In genomic region chr2:239817011-239817490, GRCh38 we compare ENCODE assay signal across 17 cellular contexts.
"Had no signal": no experiment of that assay in that cellular context is flagged by ENCODE, and none has a peak within 500 bp of the region (broad histone marks: within the 10 kb centered on the region; RNA-seq: fewer than 3 reads in every experiment).

No MANE protein-coding gene starts in this region.

- H3K4me1 ChIP-seq: colonic mucosa had no signal

- H3K27ac ChIP-seq: colonic mucosa, esophagus muscularis mucosa, parathyroid adenoma, upper lobe of left lung had no signal

- H3K4me3 ChIP-seq: colonic mucosa, esophagus muscularis mucosa, upper lobe of left lung had no signal

- H3K9me3 ChIP-seq: colonic mucosa, esophagus muscularis mucosa, upper lobe of left lung had no signal

- DNase-seq: activated CD4-positive, alpha-beta T cell treated with anti-CD3 and anti-CD28 coated beads, Interleukin-2, amount 50 U/mL, for 48 hours; activated gamma-delta T cell treated with Interleukin-2 at 50 U/mL for 16 hours; activated T-cell treated with anti-CD3 and anti-CD28 coated beads, Interleukin-2, amount 50 U/mL, for 48 hours; amniotic stem cell; caudate nucleus; colonic mucosa; hypothalamus; kidney glomerular epithelial cell; stimulated activated CD4-positive, alpha-beta T cell treated with anti-CD3 and anti-CD28 coated beads, Interleukin-4, amount 100 ng/mL, for 4 hours; stimulated activated CD8-positive, alpha-beta memory T cell treated with anti-CD3 and anti-CD28 coated beads, Interleukin-4, amount 100 ng/mL, for 48 hours; stimulated activated naive CD4-positive, alpha-beta T cell treated with Interleukin-2 at 50 U/mL for 16 hours; T-helper 1 cell; T1000; upper lobe of left lung had no signal

- H3K27me3 ChIP-seq: colonic mucosa, esophagus muscularis mucosa, upper lobe of left lung had no signal

- H3K36me3 ChIP-seq: colonic mucosa, esophagus muscularis mucosa, upper lobe of left lung had no signal

- ATAC-seq: SK-N-SH treated with all-trans-retinoic acid at 6 μM for 48 hours had no signal
